Comparison of ENCODE assay signal across 19 cellular contexts in genomic region chr9:129073404-129073803, GRCh38. TPM values are rescaled to one million over a fixed set of nuclear protein-coding genes. Genes with fewer than 3 reads are reported as not detected.
DNase-seq lines count a peak whose midpoint lies in the region; ATAC-seq and TF ChIP-seq lines count a peak whose summit lies in the region.
"Had no signal": no experiment of that assay in that cellular context is flagged by ENCODE, and none has a peak within 500 bp of the region (broad histone marks: within the 10 kb centered on the region; RNA-seq: fewer than 3 reads in every experiment).

No MANE protein-coding gene starts in this region.

- H3K9me3 Mint-ChIP-seq in activated CD4-positive, alpha-beta memory T cell treated with anti-CD3 and anti-CD28 coated beads, Interleukin-2, amount 10 ng/mL, durations not matched to agents 7 days and 5 days: no peaks in the 10 kb centered on the region
- no peaks in the 10 kb centered on the region for H3K9me3 Mint-ChIP-seq in activated CD4-positive, alpha-beta memory T cell treated with anti-CD3 and anti-CD28 coated beads for 36 hours
- H3K9me3 Mint-ChIP-seq in CD4-positive, alpha-beta memory T cell: no peaks in the 10 kb centered on the region
- H3K9me3 Mint-ChIP-seq in activated CD8-positive, alpha-beta T cell treated with anti-CD3 and anti-CD28 coated beads for 36 hours: no peaks in the 10 kb centered on the region
- H3K9me3 Mint-ChIP-seq in endodermal cell (no peaks in the 10 kb centered on the region), natural killer cell (no peaks in the 10 kb centered on the region)

- peaks cover 55% of the 10 kb centered on the region for H3K4me1 ChIP-seq in CD4-positive, alpha-beta memory T cell (ENCODE audit: insufficient read depth, low read length)
- H3K4me1 ChIP-seq in endodermal cell (ENCODE audit: control insufficient read depth, insufficient read depth, low read length): no peaks in the 10 kb centered on the region

- CTCF ChIA-PET in activated CD4-positive, alpha-beta memory T cell treated with anti-CD3 and anti-CD28 coated beads, Interleukin-2, amount 10 ng/mL, durations not matched to agents 7 days and 5 days (lab: Charles Lee): interaction anchor here (1.5 kb wide), 1 partner anchor 58 kb away, joined by 4 read pairs; no protein-coding TSS in a partner anchor
- CTCF ChIA-PET in activated CD4-positive, alpha-beta memory T cell treated with anti-CD3 and anti-CD28 coated beads for 36 hours (lab: Charles Lee): no interaction called here
- CTCF ChIA-PET in CD4-positive, alpha-beta memory T cell (lab: Charles Lee; ENCODE audit: partially characterized antibody): interaction anchor here (0.6 to 0.7 kb wide), 2 partner anchors 27 to 42 kb away, joined by 3 read pairs; no protein-coding TSS in a partner anchor
- CTCF ChIA-PET in activated CD8-positive, alpha-beta T cell treated with anti-CD3 and anti-CD28 coated beads for 36 hours (lab: Charles Lee): no interaction called here

- H3K4me3 ChIP-seq in CD4-positive, alpha-beta memory T cell (ENCODE audit: low read length in 2 of 2): no peak overlapping the region
- H3K4me3 ChIP-seq in endodermal cell (ENCODE audit: low read length): no peak overlapping the region

- peaks cover 37% of the 10 kb centered on the region for H3K4me1 Mint-ChIP-seq in activated CD4-positive, alpha-beta memory T cell treated with anti-CD3 and anti-CD28 coated beads, Interleukin-2, amount 10 ng/mL, durations not matched to agents 7 days and 5 days
- H3K4me1 Mint-ChIP-seq in activated CD4-positive, alpha-beta memory T cell treated with anti-CD3 and anti-CD28 coated beads for 36 hours (ENCODE audit: low read depth): peaks cover 13% of the 10 kb centered on the region
- H3K4me1 Mint-ChIP-seq in CD4-positive, alpha-beta memory T cell: peaks cover 14 to 50% (median 26%) of the 10 kb centered on the region in 4 donors
- H3K4me1 Mint-ChIP-seq in activated CD8-positive, alpha-beta T cell treated with anti-CD3 and anti-CD28 coated beads for 36 hours (ENCODE audit: low read depth): peaks cover 41% of the 10 kb centered on the region
- peaks cover 10% of the 10 kb centered on the region for H3K4me1 Mint-ChIP-seq in endodermal cell
- peaks cover 14 to 21% of the 10 kb centered on the region in 2 donors for H3K4me1 Mint-ChIP-seq in natural killer cell

- ATAC-seq in activated CD8-positive, alpha-beta T cell treated with anti-CD3 and anti-CD28 coated beads for 36 hours: no peak
- ATAC-seq in HG02623 (IDR thresholded peaks at IDR 0.05; ENCODE audit: unreplicated experiment) (no peak), natural killer cell (no peak)
- ATAC-seq: HepG2 had no signal

- intact Hi-C loops in activated CD4-positive, alpha-beta memory T cell treated with anti-CD3 and anti-CD28 coated beads for 36 hours (cut with micrococcal nuclease): no loop called here
- intact Hi-C loops in CD4-positive, alpha-beta memory T cell (cut with micrococcal nuclease): no loop called here
- intact Hi-C loops in activated CD8-positive, alpha-beta T cell treated with anti-CD3 and anti-CD28 coated beads for 36 hours (cut with micrococcal nuclease): no loop called here
- intact Hi-C loops in natural killer cell (cut with micrococcal nuclease): no loop called here

- peaks cover 7% of the 10 kb centered on the region for H3K36me3 Mint-ChIP-seq in activated CD4-positive, alpha-beta memory T cell treated with anti-CD3 and anti-CD28 coated beads, Interleukin-2, amount 10 ng/mL, durations not matched to agents 7 days and 5 days (ENCODE audit: low read depth)
- no peaks in the 10 kb centered on the region for H3K36me3 Mint-ChIP-seq in activated CD4-positive, alpha-beta memory T cell treated with anti-CD3 and anti-CD28 coated beads for 36 hours
- H3K36me3 Mint-ChIP-seq in CD4-positive, alpha-beta memory T cell: peaks cover 4 to 10% of the 10 kb centered on the region in 2 donors
- H3K36me3 Mint-ChIP-seq in activated CD8-positive, alpha-beta T cell treated with anti-CD3 and anti-CD28 coated beads for 36 hours (ENCODE audit: low read depth): peaks cover 8% of the 10 kb centered on the region
- peaks cover 5% of the 10 kb centered on the region for H3K36me3 Mint-ChIP-seq in endodermal cell (ENCODE audit: low read depth)
- no peaks in the 10 kb centered on the region for H3K36me3 Mint-ChIP-seq in natural killer cell

- no peak overlapping the region for H3K4me3 Mint-ChIP-seq in activated CD4-positive, alpha-beta memory T cell treated with anti-CD3 and anti-CD28 coated beads, Interleukin-2, amount 10 ng/mL, durations not matched to agents 7 days and 5 days
- no peak overlapping the region for H3K4me3 Mint-ChIP-seq in activated CD4-positive, alpha-beta memory T cell treated with anti-CD3 and anti-CD28 coated beads for 36 hours
- H3K4me3 Mint-ChIP-seq in CD4-positive, alpha-beta memory T cell: peak overlapping the region; percentile 22 to 75 (median 55)
- no peak overlapping the region for H3K4me3 Mint-ChIP-seq in activated CD8-positive, alpha-beta T cell treated with anti-CD3 and anti-CD28 coated beads for 36 hours
- H3K4me3 Mint-ChIP-seq in endodermal cell: no peak overlapping the region
- H3K4me3 Mint-ChIP-seq in natural killer cell: no peak overlapping the region
- H3K4me3 Mint-ChIP-seq: B cell had no signal

- no peak overlapping the region for H3K9ac ChIP-seq in endodermal cell (ENCODE audit: extremely low read depth, low read length, poor library complexity, severe bottlenecking)
- H3K9ac ChIP-seq: KMS-11 had no signal

- H3K27ac Mint-ChIP-seq in activated CD4-positive, alpha-beta memory T cell treated with anti-CD3 and anti-CD28 coated beads, Interleukin-2, amount 10 ng/mL, durations not matched to agents 7 days and 5 days: peak overlapping the region; percentile 74
- H3K27ac Mint-ChIP-seq in activated CD4-positive, alpha-beta memory T cell treated with anti-CD3 and anti-CD28 coated beads for 36 hours: no peak overlapping the region
- peak overlapping the region; percentile 63 to 96 (median 89) for H3K27ac Mint-ChIP-seq in CD4-positive, alpha-beta memory T cell
- H3K27ac Mint-ChIP-seq in activated CD8-positive, alpha-beta T cell treated with anti-CD3 and anti-CD28 coated beads for 36 hours: peak overlapping the region; percentile 63
- H3K27ac Mint-ChIP-seq in endodermal cell (peak overlapping the region; percentile 45), natural killer cell (no peak overlapping the region)
- H3K27ac Mint-ChIP-seq: B cell had no signal

- DNase-seq in activated CD4-positive, alpha-beta memory T cell treated with anti-CD3 and anti-CD28 coated beads, Interleukin-2, amount 10 ng/mL, durations not matched to agents 7 days and 5 days: no peak
- no peak for DNase-seq in activated CD4-positive, alpha-beta memory T cell treated with anti-CD3 and anti-CD28 coated beads for 36 hours
- peak in 4 of 5 donors; percentile 50 to 67 (median 61) for DNase-seq in CD4-positive, alpha-beta memory T cell
- no peak for DNase-seq in activated CD8-positive, alpha-beta T cell treated with anti-CD3 and anti-CD28 coated beads for 36 hours
- DNase-seq in endodermal cell (no peak), NAMALWA (ENCODE audit: low spot score) (no peak), natural killer cell (no peak)
- DNase-seq: DMS79, MV-4-11, NCI-H1417, NCI-H187, NCI-H2107, NCI-H510A, NCI-H748 treated with DMSO at 0.1 percent for 48 hours, SHP77 treated with DMSO at 0.1 percent for 48 hours had no signal

- peaks cover 3% of the 10 kb centered on the region for H3K36me3 ChIP-seq in CD4-positive, alpha-beta memory T cell (ENCODE audit: insufficient read depth, low read length)
- H3K36me3 ChIP-seq in endodermal cell (ENCODE audit: control insufficient read depth, insufficient read depth, low read length): peaks cover 3% of the 10 kb centered on the region

- H3K9me3 ChIP-seq in CD4-positive, alpha-beta memory T cell (ENCODE audit: control insufficient read depth in 1 of 2, low read length in 2 of 2): no peaks in the 10 kb centered on the region
- H3K9me3 ChIP-seq in endodermal cell (ENCODE audit: control insufficient read depth, low read length): no peaks in the 10 kb centered on the region

- H3K27me3 ChIP-seq in CD4-positive, alpha-beta memory T cell (ENCODE audit: insufficient read depth, low read length): no peaks in the 10 kb centered on the region
- H3K27me3 ChIP-seq in endodermal cell (ENCODE audit: control insufficient read depth, insufficient read depth, low read length, poor library complexity, severe bottlenecking): no peaks in the 10 kb centered on the region

- TF ChIP-seq CTCF in activated CD8-positive, alpha-beta T cell treated with anti-CD3 and anti-CD28 coated beads for 36 hours (IDR thresholded peaks at IDR 0.05): no peak
- no peak for TF ChIP-seq CTCF in endodermal cell (conservative IDR thresholded peaks at IDR 0.05)
- TF ChIP-seq CTCF in natural killer cell (IDR thresholded peaks at IDR 0.05): no peak

- H3K27ac ChIP-seq in CD4-positive, alpha-beta memory T cell (ENCODE audit: low read depth, low read length): no peak overlapping the region
- no peak overlapping the region for H3K27ac ChIP-seq in endodermal cell (ENCODE audit: low read depth, low read length)
- H3K27ac ChIP-seq: KMS-11 had no signal

- H3K27me3 Mint-ChIP-seq in activated CD4-positive, alpha-beta memory T cell treated with anti-CD3 and anti-CD28 coated beads, Interleukin-2, amount 10 ng/mL, durations not matched to agents 7 days and 5 days: no peaks in the 10 kb centered on the region
- no peaks in the 10 kb centered on the region for H3K27me3 Mint-ChIP-seq in activated CD4-positive, alpha-beta memory T cell treated with anti-CD3 and anti-CD28 coated beads for 36 hours
- H3K27me3 Mint-ChIP-seq in CD4-positive, alpha-beta memory T cell: no peaks in the 10 kb centered on the region
- H3K27me3 Mint-ChIP-seq in activated CD8-positive, alpha-beta T cell treated with anti-CD3 and anti-CD28 coated beads for 36 hours: no peaks in the 10 kb centered on the region
- H3K27me3 Mint-ChIP-seq in endodermal cell (ENCODE audit: insufficient read depth) (no peaks in the 10 kb centered on the region), natural killer cell (ENCODE audit: low read depth in 2 of 2) (no peaks in the 10 kb centered on the region)
- H3K27me3 Mint-ChIP-seq: B cell had no signal

- POLR2A ChIA-PET in activated CD4-positive, alpha-beta memory T cell treated with anti-CD3 and anti-CD28 coated beads, Interleukin-2, amount 10 ng/mL, durations not matched to agents 7 days and 5 days (lab: Charles Lee): no interaction called here
- POLR2A ChIA-PET in activated CD4-positive, alpha-beta memory T cell treated with anti-CD3 and anti-CD28 coated beads for 36 hours (lab: Charles Lee): interaction anchor here (0.6 kb wide), 1 partner anchor 29 kb away, joined by 3 read pairs; no protein-coding TSS in a partner anchor
- POLR2A ChIA-PET in CD4-positive, alpha-beta memory T cell (lab: Charles Lee; ENCODE audit: partially characterized antibody): interaction anchor here (0.6 to 2.0 kb wide), 6 partner anchors 8 to 811 kb away, joined by 3 to 8 read pairs (median 4); partner anchors contain the start of genes DOLPP1 and MIGA2
- POLR2A ChIA-PET in activated CD8-positive, alpha-beta T cell treated with anti-CD3 and anti-CD28 coated beads for 36 hours (lab: Charles Lee): no interaction called here

- 87 to 100% methylated on average over 5 to 8 of the region's 8 CpGs for WGBS in endodermal cell (ENCODE audit: insufficient coverage in 1 of 2, insufficient read length in 1 of 2), 2 experiments

RNA-seq across cellular contexts. Expression of gene DOLPP1, which starts 7.5 kb away (rescaled TPM):
- 10 to 100 TPM; 12.9 to 16.3 TPM for total RNA-seq in activated CD4-positive, alpha-beta memory T cell treated with anti-CD3 and anti-CD28 coated beads, Interleukin-2, amount 10 ng/mL, durations not matched to agents 7 days and 5 days
- total RNA-seq in activated CD4-positive, alpha-beta memory T cell treated with anti-CD3 and anti-CD28 coated beads for 36 hours: 10 to 100 TPM; 13.9 to 15.3 TPM
- 10 to 100 TPM; 11.4 to 13.0 TPM for total RNA-seq in CD4-positive, alpha-beta memory T cell
- 10 to 100 TPM; 10.1 to 12.8 TPM for polyA plus RNA-seq in CD4-positive, alpha-beta memory T cell
- 10 to 100 TPM; 12.7 to 15.2 TPM for total RNA-seq in activated CD8-positive, alpha-beta T cell treated with anti-CD3 and anti-CD28 coated beads for 36 hours
- total RNA-seq in endodermal cell (10 to 100 TPM; 30.1 to 30.4 TPM), natural killer cell (10 to 100 TPM in 1 of 3 donors, 1 to 10 TPM in 2; 7.5 to 11.6 (median 7.8) TPM)
- polyA plus RNA-seq in endodermal cell (2013, experiment 1 of 2): 28.6 TPM
- 25.3 TPM for polyA plus RNA-seq in endodermal cell (2013, experiment 2 of 2)

RNA-seq across cellular contexts. Expression of gene MIGA2, which starts 37.0 kb away (rescaled TPM):
- 10 to 100 TPM; 36.5 to 40.9 TPM for total RNA-seq in activated CD4-positive, alpha-beta memory T cell treated with anti-CD3 and anti-CD28 coated beads, Interleukin-2, amount 10 ng/mL, durations not matched to agents 7 days and 5 days
- 10 to 100 TPM; 26.1 to 26.5 TPM for total RNA-seq in activated CD4-positive, alpha-beta memory T cell treated with anti-CD3 and anti-CD28 coated beads for 36 hours
- 10 to 100 TPM; 80.5 to 84.2 TPM for total RNA-seq in CD4-positive, alpha-beta memory T cell
- 10 to 100 TPM in 1 of 2 donors, 1 to 10 TPM in 1; 6.6 to 11.6 TPM for polyA plus RNA-seq in CD4-positive, alpha-beta memory T cell
- 10 to 100 TPM; 34.6 to 35.8 TPM for total RNA-seq in activated CD8-positive, alpha-beta T cell treated with anti-CD3 and anti-CD28 coated beads for 36 hours
- total RNA-seq in endodermal cell: 10 to 100 TPM; 41.4 to 41.5 TPM
- polyA plus RNA-seq in endodermal cell (2013, experiment 1 of 2): 23.0 TPM
- polyA plus RNA-seq in endodermal cell (2013, experiment 2 of 2): 17.8 TPM
- 10 to 100 TPM; 67.3 to 77.9 (median 73.9) TPM for total RNA-seq in natural killer cell

RNA-seq across cellular contexts. Expression of gene CRAT, which starts 37.2 kb away (rescaled TPM):
- total RNA-seq in activated CD4-positive, alpha-beta memory T cell treated with anti-CD3 and anti-CD28 coated beads, Interleukin-2, amount 10 ng/mL, durations not matched to agents 7 days and 5 days: 10 to 100 TPM; 17.3 to 18.2 TPM
- total RNA-seq in activated CD4-positive, alpha-beta memory T cell treated with anti-CD3 and anti-CD28 coated beads for 36 hours: 10 to 100 TPM; 16.0 to 16.4 TPM
- total RNA-seq in CD4-positive, alpha-beta memory T cell: 10 to 100 TPM; 11.2 to 12.4 TPM
- polyA plus RNA-seq in CD4-positive, alpha-beta memory T cell: 10 to 100 TPM in 1 of 2 donors, 1 to 10 TPM in 1; 8.7 to 21.0 TPM
- total RNA-seq in activated CD8-positive, alpha-beta T cell treated with anti-CD3 and anti-CD28 coated beads for 36 hours: 10 to 100 TPM; 11.8 to 12.7 TPM
- 10 to 100 TPM; 17.2 to 17.5 TPM for total RNA-seq in endodermal cell
- 25.3 TPM for polyA plus RNA-seq in endodermal cell (2013, experiment 1 of 2)
- 24.3 TPM for polyA plus RNA-seq in endodermal cell (2013, experiment 2 of 2)
- 10 to 100 TPM; 13.5 to 13.8 (median 13.8) TPM for total RNA-seq in natural killer cell

RNA-seq across cellular contexts. Expression of gene PTPA, which starts 37.8 kb away (rescaled TPM):
- total RNA-seq in activated CD4-positive, alpha-beta memory T cell treated with anti-CD3 and anti-CD28 coated beads, Interleukin-2, amount 10 ng/mL, durations not matched to agents 7 days and 5 days: 10 to 100 TPM; 88.3 to 97.7 TPM
- total RNA-seq in activated CD4-positive, alpha-beta memory T cell treated with anti-CD3 and anti-CD28 coated beads for 36 hours: 10 to 100 TPM; 74.6 to 76.3 TPM
- total RNA-seq in CD4-positive, alpha-beta memory T cell: 10 to 100 TPM; 49.0 to 51.3 TPM
- 10 to 100 TPM; 10.8 to 14.1 TPM for polyA plus RNA-seq in CD4-positive, alpha-beta memory T cell
- total RNA-seq in activated CD8-positive, alpha-beta T cell treated with anti-CD3 and anti-CD28 coated beads for 36 hours: 10 to 100 TPM; 95.3 to 98.5 TPM
- 100 to 1,000 TPM; 134 to 139 TPM for total RNA-seq in endodermal cell
- polyA plus RNA-seq in endodermal cell (2013, experiment 1 of 2): 105 TPM
- 96.3 TPM for polyA plus RNA-seq in endodermal cell (2013, experiment 2 of 2)
- total RNA-seq in natural killer cell: 10 to 100 TPM; 63.2 to 69.4 (median 64.9) TPM

RNA-seq across cellular contexts. Expression of gene SH3GLB2, which starts 45.3 kb away (rescaled TPM):
- 10 to 100 TPM; 87.0 to 90.5 TPM for total RNA-seq in activated CD4-positive, alpha-beta memory T cell treated with anti-CD3 and anti-CD28 coated beads, Interleukin-2, amount 10 ng/mL, durations not matched to agents 7 days and 5 days
- 10 to 100 TPM; 59.5 to 62.3 TPM for total RNA-seq in activated CD4-positive, alpha-beta memory T cell treated with anti-CD3 and anti-CD28 coated beads for 36 hours
- total RNA-seq in CD4-positive, alpha-beta memory T cell: 100 to 1,000 TPM; 111 to 113 TPM
- polyA plus RNA-seq in CD4-positive, alpha-beta memory T cell: 10 to 100 TPM; 23.8 to 43.5 TPM
- total RNA-seq in activated CD8-positive, alpha-beta T cell treated with anti-CD3 and anti-CD28 coated beads for 36 hours: 10 to 100 TPM; 49.3 to 50.8 TPM
- total RNA-seq in endodermal cell: 10 to 100 TPM; 86.9 to 98.1 TPM
- 82.3 TPM for polyA plus RNA-seq in endodermal cell (2013, experiment 1 of 2)
- 77.3 TPM for polyA plus RNA-seq in endodermal cell (2013, experiment 2 of 2)
- 10 to 100 TPM; 50.3 to 67.1 (median 65.4) TPM for total RNA-seq in natural killer cell

Comparison
In these comparisons a context has a peak if more than half of its experiments do, and no peak if none do; other contexts are left out.
1. H3K27ac Mint-ChIP-seq: peak in activated CD4-positive, alpha-beta memory T cell treated with anti-CD3 and anti-CD28 coated beads, Interleukin-2, amount 10 ng/mL, durations not matched to agents 7 days and 5 days (single experiment), CD4-positive, alpha-beta memory T cell (7 of 7), activated CD8-positive, alpha-beta T cell treated with anti-CD3 and anti-CD28 coated beads for 36 hours (single experiment) and endodermal cell (single experiment); none in activated CD4-positive, alpha-beta memory T cell treated with anti-CD3 and anti-CD28 coated beads for 36 hours (single experiment) and natural killer cell (0 of 2).
2. CTCF ChIA-PET loops: an anchor here in activated CD4-positive, alpha-beta memory T cell treated with anti-CD3 and anti-CD28 coated beads, Interleukin-2, amount 10 ng/mL, durations not matched to agents 7 days and 5 days (1.5 kb wide) and CD4-positive, alpha-beta memory T cell (0.6 to 0.7 kb wide); none called in activated CD4-positive, alpha-beta memory T cell treated with anti-CD3 and anti-CD28 coated beads for 36 hours and activated CD8-positive, alpha-beta T cell treated with anti-CD3 and anti-CD28 coated beads for 36 hours.
3. POLR2A ChIA-PET loops: an anchor here in activated CD4-positive, alpha-beta memory T cell treated with anti-CD3 and anti-CD28 coated beads for 36 hours (0.6 kb wide) and CD4-positive, alpha-beta memory T cell (0.6 to 2.0 kb wide); none called in activated CD4-positive, alpha-beta memory T cell treated with anti-CD3 and anti-CD28 coated beads, Interleukin-2, amount 10 ng/mL, durations not matched to agents 7 days and 5 days and activated CD8-positive, alpha-beta T cell treated with anti-CD3 and anti-CD28 coated beads for 36 hours.
4. DNase-seq: peak in CD4-positive, alpha-beta memory T cell (4 of 5); none in activated CD4-positive, alpha-beta memory T cell treated with anti-CD3 and anti-CD28 coated beads, Interleukin-2, amount 10 ng/mL, durations not matched to agents 7 days and 5 days (single experiment), activated CD4-positive, alpha-beta memory T cell treated with anti-CD3 and anti-CD28 coated beads for 36 hours (single experiment), activated CD8-positive, alpha-beta T cell treated with anti-CD3 and anti-CD28 coated beads for 36 hours (single experiment), endodermal cell (single experiment), NAMALWA (single experiment) and natural killer cell (single experiment).
5. H3K4me3 Mint-ChIP-seq: peak in CD4-positive, alpha-beta memory T cell (8 of 8); none in activated CD4-positive, alpha-beta memory T cell treated with anti-CD3 and anti-CD28 coated beads, Interleukin-2, amount 10 ng/mL, durations not matched to agents 7 days and 5 days (single experiment), activated CD4-positive, alpha-beta memory T cell treated with anti-CD3 and anti-CD28 coated beads for 36 hours (single experiment), activated CD8-positive, alpha-beta T cell treated with anti-CD3 and anti-CD28 coated beads for 36 hours (single experiment), endodermal cell (single experiment) and natural killer cell (single experiment).